In the genomic region with DNA sequence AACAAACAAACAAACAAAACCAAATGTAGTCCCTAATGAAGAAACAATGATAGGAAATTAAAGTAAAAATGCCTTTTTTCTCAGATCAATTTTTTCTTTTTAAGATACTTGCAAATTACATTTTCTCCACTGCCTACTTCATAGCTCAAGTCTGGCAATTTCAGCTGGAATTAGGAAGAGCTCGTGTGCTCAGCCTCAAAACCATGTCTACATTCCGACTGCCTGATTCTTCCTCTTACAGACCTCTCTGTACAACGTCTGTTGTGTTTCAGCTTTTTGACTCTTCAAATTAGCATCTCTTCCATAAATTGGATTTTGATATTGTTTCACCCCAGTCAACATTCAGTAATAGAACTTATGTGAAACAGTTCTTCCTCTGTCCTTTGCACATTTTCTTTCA, we compare ENCODE assay signal across 18 cellular contexts.
"Had no signal": no experiment of that assay in that cellular context is flagged by ENCODE, and none has a peak within 500 bp of the region (broad histone marks: within the 10 kb centered on the region; RNA-seq: fewer than 3 reads in every experiment).

No MANE protein-coding gene starts in this region.

- H3K9me3 Mint-ChIP-seq: activated naive CD4-positive, alpha-beta T cell treated with anti-CD3 and anti-CD28 coated beads for 36 hours; activated T-helper 2 cell treated with anti-CD3 and anti-CD28 coated beads, Interferon-gamma antibody, Interleukin-2, Interleukin-4, amounts not matched to agents 10 μg/mL and 5 μg/mL and 100 μg/mL, durations not matched to agents 14 hours and 24 hours and 36 hours; natural killer cell treated with Interleukin-12 subunit alpha and Interleukin-12 subunit beta and Interleukin-15 and Interleukin-18, amount 100 ng/mL, for 72 hours had no signal

- H3K27ac Mint-ChIP-seq: activated naive CD4-positive, alpha-beta T cell treated with anti-CD3 and anti-CD28 coated beads for 36 hours; activated T-helper 2 cell treated with anti-CD3 and anti-CD28 coated beads, Interferon-gamma antibody, Interleukin-2, Interleukin-4, amounts not matched to agents 10 μg/mL and 5 μg/mL and 100 μg/mL, durations not matched to agents 14 hours and 24 hours and 36 hours; natural killer cell treated with Interleukin-12 subunit alpha and Interleukin-12 subunit beta and Interleukin-15 and Interleukin-18, amount 100 ng/mL, for 72 hours had no signal

- H3K36me3 ChIP-seq: colonic mucosa, esophagus muscularis mucosa, tibial artery, uterus had no signal

- H3K27ac ChIP-seq: colonic mucosa, esophagus muscularis mucosa, tibial artery, uterus had no signal

- H3K27me3 ChIP-seq: colonic mucosa, esophagus muscularis mucosa, tibial artery, uterus had no signal

- H3K4me3 ChIP-seq: colonic mucosa, esophagus muscularis mucosa, tibial artery, uterus had no signal

- H3K4me3 Mint-ChIP-seq: activated naive CD4-positive, alpha-beta T cell treated with anti-CD3 and anti-CD28 coated beads for 36 hours; natural killer cell treated with Interleukin-12 subunit alpha and Interleukin-12 subunit beta and Interleukin-15 and Interleukin-18, amount 100 ng/mL, for 72 hours had no signal

- H3K36me3 Mint-ChIP-seq: natural killer cell treated with Interleukin-12 subunit alpha and Interleukin-12 subunit beta and Interleukin-15 and Interleukin-18, amount 100 ng/mL, for 72 hours had no signal

- DNase-seq: activated CD4-positive, alpha-beta T cell treated with anti-CD3 and anti-CD28 coated beads for 1 hour; activated CD4-positive, alpha-beta T cell treated with anti-CD3 and anti-CD28 coated beads, Interleukin-2, amount 50 U/mL, for 48 hours; activated naive CD4-positive, alpha-beta T cell treated with anti-CD3 and anti-CD28 coated beads for 36 hours; activated T-cell treated with anti-CD3 and anti-CD28 coated beads, Interleukin-2, amount 50 U/mL, for 1 hour; central memory CD4-positive, alpha-beta T cell; colonic mucosa; foreskin melanocyte; left ventricle myocardium superior; posterior cingulate gyrus; stimulated activated CD4-positive, alpha-beta T cell treated with anti-CD3 and anti-CD28 coated beads, Interleukin-4, amount 100 ng/mL, for 24 hours; stimulated activated naive CD4-positive, alpha-beta T cell; T-helper 9 cell; tibial artery; uterus had no signal

- ATAC-seq: left ventricle myocardium superior; natural killer cell treated with Interleukin-12 subunit alpha and Interleukin-12 subunit beta and Interleukin-15 and Interleukin-18, amount 100 ng/mL, for 72 hours had no signal

- H3K4me1 ChIP-seq: colonic mucosa, esophagus muscularis mucosa, uterus had no signal

- FAIRE-seq: endometrium had no signal

- H3K9me3 ChIP-seq: colonic mucosa, esophagus muscularis mucosa, tibial artery, uterus had no signal
